In genomic region chr17:83052241-83052564, GRCh38 we compare ENCODE assay signal across 8 cellular contexts. TPM values are rescaled to one million over a fixed set of nuclear protein-coding genes. Genes with fewer than 3 reads are reported as not detected.
A peak's percentile ranks its signal among the peaks of the same experiment; 100 is the strongest.
DNase-seq lines count a peak whose midpoint lies in the region; ATAC-seq and TF ChIP-seq lines count a peak whose summit lies in the region.

No MANE protein-coding gene starts in this region.

- H3K27ac Mint-ChIP-seq in type B pancreatic cell: peak overlapping the region; percentile 69

- DNase-seq in cardiac muscle cell (ENCODE audit: low read depth in 1 of 2, low spot score in 1 of 2) (no peak), Right ventricle myocardium superior (no peak), astrocyte of the spinal cord (ENCODE audit: low read depth, low spot score) (no peak), lung (ENCODE audit: low spot score) (no peak), type B pancreatic cell (ENCODE audit: extremely low spot score, unreplicated experiment) (no peak), middle frontal gyrus (ENCODE audit: extremely low spot score, low spot score) (no peak), LoVo (ENCODE audit: low spot score) (no peak)

- H3K36me3 ChIP-seq in cardiac muscle cell: no peaks in the 10 kb centered on the region
- H3K36me3 ChIP-seq in lung (ENCODE audit: control insufficient read depth in 2 of 2, insufficient read depth in 2 of 2, low read length in 2 of 2): no peaks in the 10 kb centered on the region

- TF ChIP-seq CTCF in cardiac muscle cell (IDR thresholded peaks at IDR 0.05; ENCODE audit: low read depth, low read length) (no peak), astrocyte of the spinal cord (IDR thresholded peaks at IDR 0.05; ENCODE audit: low read depth, low read length) (no peak), lung (IDR thresholded peaks at IDR 0.05; ENCODE audit: control extremely low read depth, extremely low read depth) (no peak), type B pancreatic cell (conservative IDR thresholded peaks at IDR 0.05) (no peak)

- H3K9me3 Mint-ChIP-seq in type B pancreatic cell: no peaks in the 10 kb centered on the region

- peak overlapping the region; percentile 84 for H3K4me3 Mint-ChIP-seq in type B pancreatic cell

- in situ Hi-C loops in astrocyte of the spinal cord (cut with HindIII; ENCODE audit: low sequenced_read_pairs): no loop called here

- peaks cover 6% of the 10 kb centered on the region for H3K36me3 Mint-ChIP-seq in type B pancreatic cell

- intact Hi-C loops in Right ventricle myocardium superior (cut with DNase I): loop anchor here (10.0 kb wide), 1 partner anchor 787 kb away; no protein-coding TSS in a partner anchor

- H3K4me1 Mint-ChIP-seq in type B pancreatic cell (ENCODE audit: unreplicated experiment): peaks cover 4% of the 10 kb centered on the region

- no peaks in the 10 kb centered on the region for H3K27me3 ChIP-seq in cardiac muscle cell
- H3K27me3 ChIP-seq in lung (ENCODE audit: control insufficient read depth, insufficient read depth): no peaks in the 10 kb centered on the region

- peaks cover 3% of the 10 kb centered on the region for H3K27me3 Mint-ChIP-seq in type B pancreatic cell

- WGBS in lung, 2 donors: 49 to 51% methylated on average over 9 to 12 of the region's 12 CpGs

- peak overlapping the region; percentile 5 for H3K4me3 ChIP-seq in cardiac muscle cell
- peak overlapping the region; percentile 14 for H3K4me3 ChIP-seq in astrocyte of the spinal cord (ENCODE audit: low read depth, low read length)
- H3K4me3 ChIP-seq in lung: peak overlapping the region; percentile 37

- H3K9me3 ChIP-seq in cardiac muscle cell (ENCODE audit: low read depth) (no peaks in the 10 kb centered on the region), lung (ENCODE audit: control insufficient read depth in 2 of 2, insufficient read depth in 1 of 2, low read length in 1 of 2) (no peaks in the 10 kb centered on the region)

- H3K4me1 ChIP-seq in cardiac muscle cell (ENCODE audit: low read depth) (peaks cover 8% of the 10 kb centered on the region), lung (ENCODE audit: control insufficient read depth in 2 of 2, insufficient read depth in 2 of 2, low read length in 2 of 2) (peaks cover 0 to 11% of the 10 kb centered on the region in 2 donors)

- ATAC-seq in Right ventricle myocardium superior (ENCODE audit: poor library complexity) (no peak), lung (ENCODE audit: insufficient read depth, low FRiP score) (no peak), GM18870 (IDR thresholded peaks at IDR 0.05; ENCODE audit: unreplicated experiment) (no peak)

- H3K27ac ChIP-seq in cardiac muscle cell (peak overlapping the region; percentile 50), lung (ENCODE audit: low read depth in 1 of 2, low read length in 1 of 2) (peak overlapping the region; percentile 87 to 89)

RNA-seq across cellular contexts. Expression of gene METRNL, which starts 27.2 kb away (rescaled TPM):
- 41.5 and 44.1 TPM in 2 replicates for total RNA-seq in cardiac muscle cell
- polyA plus RNA-seq in cardiac muscle cell: 30.0 and 40.5 TPM in 2 replicates
- total RNA-seq in Right ventricle myocardium superior: 70.3 TPM
- total RNA-seq in lung: 10 to 100 TPM; 48.9 to 81.1 TPM
- polyA plus RNA-seq in lung: 100 to 1,000 TPM in 1 of 2 donors, 10 to 100 TPM in 1; 48.2 to 181 TPM
- 76.2 and 145 TPM in 2 replicates for total RNA-seq in type B pancreatic cell (ENCODE audit: low replicate concordance)
